In the genomic region with DNA sequence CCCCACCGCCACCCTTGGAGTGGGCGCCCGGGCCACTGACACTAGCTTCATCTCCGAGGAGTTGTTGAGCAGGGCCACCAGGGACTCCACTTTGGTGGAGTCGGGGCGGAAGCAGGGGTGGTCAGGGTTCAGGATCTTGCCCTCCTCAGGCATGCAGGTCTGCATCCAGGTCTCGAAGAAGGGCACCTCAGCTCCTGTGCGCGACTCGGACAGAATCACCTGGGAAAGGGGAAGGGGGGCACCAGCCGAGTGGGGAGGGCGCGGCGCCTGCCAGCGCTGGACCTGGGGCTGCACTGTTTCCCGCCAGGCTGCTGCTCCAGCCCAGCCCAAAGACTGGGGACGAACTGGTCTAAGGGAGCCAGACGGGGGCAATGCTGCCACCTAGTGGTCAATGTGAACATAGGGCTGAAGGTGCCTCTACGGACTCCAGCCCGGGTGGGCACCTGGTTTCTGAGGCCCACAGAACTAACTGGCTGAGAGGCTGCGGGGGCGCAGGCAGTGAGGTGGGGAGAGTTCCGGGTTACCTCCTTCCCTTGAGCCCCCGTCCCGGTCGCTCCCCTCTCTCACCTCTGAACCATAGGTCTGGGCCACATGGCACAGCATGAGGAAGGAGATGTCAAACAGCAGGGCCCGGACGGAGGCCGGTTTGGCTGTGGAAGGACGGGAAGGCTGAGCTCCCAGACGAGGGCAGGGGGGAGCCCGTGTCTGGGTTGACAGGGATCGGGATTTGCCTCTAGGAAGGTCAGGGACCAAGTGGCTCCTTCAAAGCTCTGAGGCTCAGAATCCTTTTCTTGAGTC, we compare ENCODE assay signal across 8 cellular contexts. TPM values are rescaled to one million over a fixed set of nuclear protein-coding genes. Genes with fewer than 3 reads are reported as not detected.
DNase-seq lines count a peak whose midpoint lies in the region; ATAC-seq, FAIRE-seq and TF ChIP-seq lines count a peak whose summit lies in the region.

No MANE protein-coding gene starts in this region.

- TF ChIP-seq CTCF in A549 (IDR thresholded peaks at IDR 0.05) (peak; percentile 96), WERI-Rb-1 (IDR thresholded peaks at IDR 0.05; ENCODE audit: low read depth, low read length) (peak; percentile 99)

- POLR2A ChIA-PET in A549 (lab: Yijun Ruan, JAX) = no interaction called here

- no peaks in the 10 kb centered on the region for H3K27me3 ChIP-seq in WERI-Rb-1 (ENCODE audit: insufficient read depth, low read depth, severe bottlenecking)

- ATAC-seq in A549 (peak; percentile 84 to 97), GM21423 (IDR thresholded peaks at IDR 0.05; ENCODE audit: unreplicated experiment) (no peak)

- H3K4me2 ChIP-seq in A549 = no peak overlapping the region

- FAIRE-seq in A549 (lab: Jason Lieb, UNC) (peak; percentile 18), GM19239 (lab: Jason Lieb, UNC) (peak; percentile 68)

- CTCF ChIA-PET in A549 (lab: Yijun Ruan, JAX) = interaction anchor here (0.6 to 23.2 kb wide), 73 partner anchors 12 to 280 kb away, joined by 3 to 625 read pairs (median 4); a partner anchor contains a TSS

- in situ Hi-C loops in T47D (cut with HindIII; ENCODE audit: low pct_unique_long_range_greater_than_20kb, low sequenced_read_pairs) = no loop called here

- H3K9me3 ChIP-seq in A549 (no peaks in the 10 kb centered on the region), WERI-Rb-1 (ENCODE audit: severe bottlenecking) (no peaks in the 10 kb centered on the region)

- no peak for TF ChIP-seq POLR2A in A549 (IDR thresholded peaks at IDR 0.05; ENCODE audit: low read length)

- WGBS in A549 (ENCODE audit: missing lambda C conversion rate) = 35% methylated on average over 31 of the region's 33 CpGs

- TF ChIP-seq EP300 in A549 (IDR thresholded peaks at IDR 0.05) = no peak

- H3K36me3 ChIP-seq in WERI-Rb-1 = peaks cover 100% of the 10 kb centered on the region

- peaks cover 23% of the 10 kb centered on the region for H3K4me1 ChIP-seq in A549

- H3K27ac ChIP-seq in A549 (peak overlapping the region; percentile 30 to 56; a peak in 4 of 6 replicates), WERI-Rb-1 (peak overlapping the region; percentile 53)

- peak; percentile 77 to 79 for TF ChIP-seq RAD21 in A549 (conservative IDR thresholded peaks at IDR 0.05 in 1 of 2, IDR thresholded peaks at IDR 0.05 in 1 of 2)

- H3K4me3 ChIP-seq in A549 (no peak overlapping the region), WERI-Rb-1 (ENCODE audit: low read depth, low read length) (no peak overlapping the region)

- DNase-seq in A549 (ENCODE audit: low read depth in 1 of 2, low spot score in 1 of 2) (peak; percentile 83 to 93), GM19239 (ENCODE audit: insufficient read length, low spot score) (peak; percentile 95), NCI-H2196 treated with DMSO at 0.1 percent for 48 hours (lab: John Stamatoyannopoulos, UW; ENCODE audit: unreplicated experiment) (peak; percentile 18), WERI-Rb-1 (peak; percentile 92), T47D (ENCODE audit: low read depth in 1 of 2, low spot score in 1 of 2) (peak; percentile 92 to 96), iPS-NIHi7 (ENCODE audit: extremely low spot score) (peak; percentile 97)
- DNase-seq in stimulated activated CD4-positive, alpha-beta T cell treated with anti-CD3 and anti-CD28 coated beads, Interleukin-12 subunit alpha, Interleukin-12 subunit beta, amount 100 ng/mL, for 4 hours = peak; percentile 68

TF ChIP-seq in A549, 52 proteins besides CTCF, POLR2A, EP300 and RAD21:
- TF ChIP-seq TP53 (CRISPR knock-in tag; IDR thresholded peaks at IDR 0.05) (0 out of 2 replicates have a peak, but pooled peaks have one; percentile 27), SMC3 (IDR thresholded peaks at IDR 0.05) (peak; percentile 82), JUN (IDR thresholded peaks at IDR 0.05) (no peak; a peak in 1 of 5 replicates), ZSCAN20 (CRISPR knock-in tag; IDR thresholded peaks at IDR 0.05) (no peak)
- TF ChIP-seq, protein P1, sequence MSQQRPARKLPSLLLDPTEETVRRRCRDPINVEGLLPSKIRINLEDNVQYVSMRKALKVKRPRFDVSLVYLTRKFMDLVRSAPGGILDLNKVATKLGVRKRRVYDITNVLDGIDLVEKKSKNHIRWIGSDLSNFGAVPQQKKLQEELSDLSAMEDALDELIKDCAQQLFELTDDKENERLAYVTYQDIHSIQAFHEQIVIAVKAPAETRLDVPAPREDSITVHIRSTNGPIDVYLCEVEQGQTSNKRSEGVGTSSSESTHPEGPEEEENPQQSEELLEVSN (IDR thresholded peaks at IDR 0.05; ENCODE audit: borderline replicate concordance, low read depth) = no peak
- TF ChIP-seq, protein P2, sequence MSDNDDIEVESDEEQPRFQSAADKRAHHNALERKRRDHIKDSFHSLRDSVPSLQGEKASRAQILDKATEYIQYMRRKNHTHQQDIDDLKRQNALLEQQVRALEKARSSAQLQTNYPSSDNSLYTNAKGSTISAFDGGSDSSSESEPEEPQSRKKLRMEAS (IDR thresholded peaks at IDR 0.05) = no peak

RNA-seq across cellular contexts. Expression of a gene that starts 11.8 kb away (rescaled TPM):
- polyA plus RNA-seq in A549 (2011; rRNA removed) (0.41 TPM in 1 of 2 replicates, not detected in the other), A549 (2017; fragmentation: RNase III; extraction: RNeasy Plus Mini Kit Qiagen cat#74134 plus additional on column Dnase treatment) (not detected in 3 replicates)
- 0.03 TPM in 1 of 2 replicates, not detected in the other for polyA plus RNA-seq in A549 (2012; cell fraction: cytosol; rRNA removed)
- 0.04 TPM in 1 of 2 replicates, not detected in the other for polyA plus RNA-seq in A549 (2012; cell fraction: nucleus; rRNA removed)
- polyA minus RNA-seq in A549 (2011; rRNA and poly(A)+ RNA removed) = not detected in 2 replicates

RNA-seq across cellular contexts. Expression of a gene that starts 27.2 kb away (rescaled TPM):
- polyA plus RNA-seq in A549 (2011; rRNA removed) = 63.6 and 89.5 TPM in 2 replicates
- 85.2 and 102 TPM in 2 replicates for polyA plus RNA-seq in A549 (2012; cell fraction: cytosol; rRNA removed)
- 320 and 427 TPM in 2 replicates for polyA plus RNA-seq in A549 (2012; cell fraction: nucleus; rRNA removed)
- polyA plus RNA-seq in A549 (2017; fragmentation: RNase III; extraction: RNeasy Plus Mini Kit Qiagen cat#74134 plus additional on column Dnase treatment) = 60.7 to 64.5 TPM (median 60.8 TPM) in 3 replicates
- polyA minus RNA-seq in A549 (2011; rRNA and poly(A)+ RNA removed) = 129 and 130 TPM in 2 replicates

RNA-seq across cellular contexts. Expression of a gene that starts 35.8 kb away (rescaled TPM):
- polyA plus RNA-seq in A549 (2011; rRNA removed) = 20.1 and 27.4 TPM in 2 replicates
- 12.5 and 15.3 TPM in 2 replicates for polyA plus RNA-seq in A549 (2012; cell fraction: cytosol; rRNA removed)
- 10.5 and 13.1 TPM in 2 replicates for polyA plus RNA-seq in A549 (2012; cell fraction: nucleus; rRNA removed)
- 16.1 to 23.7 TPM (median 22.5 TPM) in 3 replicates for polyA plus RNA-seq in A549 (2017; fragmentation: RNase III; extraction: RNeasy Plus Mini Kit Qiagen cat#74134 plus additional on column Dnase treatment)
- polyA minus RNA-seq in A549 (2011; rRNA and poly(A)+ RNA removed) = 25.5 and 26.9 TPM in 2 replicates

RNA-seq across cellular contexts. Expression of a gene that starts 46.4 kb away (rescaled TPM):
- polyA plus RNA-seq in A549 (2011; rRNA removed) (87.7 and 113 TPM in 2 replicates), A549 (2017; fragmentation: RNase III; extraction: RNeasy Plus Mini Kit Qiagen cat#74134 plus additional on column Dnase treatment) (186 to 193 TPM (median 187 TPM) in 3 replicates)
- polyA plus RNA-seq in A549 (2012; cell fraction: cytosol; rRNA removed) = 172 and 210 TPM in 2 replicates
- 255 and 268 TPM in 2 replicates for polyA plus RNA-seq in A549 (2012; cell fraction: nucleus; rRNA removed)
- 146 and 167 TPM in 2 replicates for polyA minus RNA-seq in A549 (2011; rRNA and poly(A)+ RNA removed)

Comparison
In these comparisons a context has a peak if more than half of its experiments do, and no peak if none do; other contexts are left out.
1. DNase-seq: peak in every context shown above with its lines; median percentile 97 in iPS-NIHi7; 95 in GM19239; 94 in T47D; 92 in WERI-Rb-1; 88 in A549; 68 in stimulated activated CD4-positive, alpha-beta T cell treated with anti-CD3 and anti-CD28 coated beads, Interleukin-12 subunit alpha, Interleukin-12 subunit beta, amount 100 ng/mL, for 4 hours; 18 in NCI-H2196 treated with DMSO at 0.1 percent for 48 hours.